ENCODE assay signal across 7 cellular contexts in genomic region chr7:131625349-131625748, GRCh38.
A peak's percentile ranks its signal among the peaks of the same experiment; 100 is the strongest.
DNase-seq lines count a peak whose midpoint lies in the region; ATAC-seq, FAIRE-seq and TF ChIP-seq lines count a peak whose summit lies in the region.
"Not testable (repeated sequence)": the region's sequence is repeated elsewhere in the genome, so short reads cannot be mapped to it uniquely, and the experiment has no call there.

No MANE protein-coding gene starts in this region.

- not testable (repeated sequence) for H3K9ac ChIP-seq in HepG2 (ENCODE audit: insufficient read depth, low read depth, low read length); skeletal muscle satellite cell (ENCODE audit: low read depth, low read length)

- in situ Hi-C loops in HepG2 (cut with HindIII; ENCODE audit: extremely low pct_ligation_motif_present, low pct_unique_long_range_greater_than_20kb), result not testable (repeated sequence)

- not testable (repeated sequence) for H3K4me1 ChIP-seq in breast epithelium; HepG2 (ENCODE audit: insufficient read depth, low read length)
- H3K4me1 ChIP-seq in heart left ventricle, result peaks cover 17 to 100% (median 74%) of the 10 kb centered on the region in 12 donors
- H3K4me1 ChIP-seq in skeletal muscle satellite cell (ENCODE audit: control insufficient read depth, insufficient read depth, low read length), result peaks cover 74% of the 10 kb centered on the region

- POLR2A ChIA-PET in RWPE1 (lab: Yijun Ruan, JAX; ENCODE audit: low non-redundant PET); HepG2 (lab: Yijun Ruan, JAX): not testable (repeated sequence)

- WGBS in heart left ventricle, 4 donors, result 74 to 84% (median 77%) methylated on average over 9 of the region's 9 CpGs
- WGBS in HepG2 (ENCODE audit: low lambda C conversion rate), result 72% methylated on average over 9 of the region's 9 CpGs

- not testable (repeated sequence) for H4K20me1 ChIP-seq in HepG2 (ENCODE audit: insufficient read depth, low read length)

- H3K9me3 ChIP-seq in breast epithelium; heart left ventricle; HepG2 (ENCODE audit: low read length); skeletal muscle satellite cell (replicated peaks; ENCODE audit: low read length): not testable (repeated sequence)

- not testable (repeated sequence) for H3K27me3 ChIP-seq in breast epithelium; heart left ventricle; skeletal muscle satellite cell (ENCODE audit: control insufficient read depth, insufficient read depth, low read length)
- peaks cover 1 to 21% of the 10 kb centered on the region in 2 experiments; a peak in 3 of 5 replicates for H3K27me3 ChIP-seq in HepG2 (ENCODE audit: control insufficient read depth in 1 of 2, insufficient read depth in 2 of 2, low read length in 2 of 2)

- ATAC-seq in heart left ventricle, HepG2: not testable (repeated sequence)

- H3K36me3 Mint-ChIP-seq in HFFc6 (ENCODE audit: low read depth); neural crest cell (ENCODE audit: low read depth): not testable (repeated sequence)

- peak overlapping the region; percentile 36 for H3K4me3 Mint-ChIP-seq in HFFc6
- H3K4me3 Mint-ChIP-seq in neural crest cell, result not testable (repeated sequence)

- H3K4me1 Mint-ChIP-seq in HFFc6 (ENCODE audit: low read depth) (peaks cover 62% of the 10 kb centered on the region), neural crest cell (peaks cover 32% of the 10 kb centered on the region)

- intact Hi-C loops in breast epithelium (cut with DNase I; ENCODE audit: low total_unique reads); heart left ventricle (cut with DNase I); HepG2 (cut with micrococcal nuclease; ENCODE audit: unreplicated experiment): not testable (repeated sequence)

- H3K4me2 ChIP-seq in HepG2 (ENCODE audit: low read depth, low read length), result not testable (repeated sequence)
- H3K4me2 ChIP-seq in skeletal muscle satellite cell (ENCODE audit: low read length), result peak overlapping the region; percentile 3

- H3K79me2 ChIP-seq in HepG2 (ENCODE audit: insufficient read depth, low read length), result not testable (repeated sequence)

- not testable (repeated sequence) for H3K27me3 Mint-ChIP-seq in HFFc6 (ENCODE audit: insufficient read depth)
- H3K27me3 Mint-ChIP-seq in neural crest cell (ENCODE audit: low read depth), result peaks cover 73% of the 10 kb centered on the region

- CTCF ChIA-PET in RWPE1 (lab: Yijun Ruan, JAX), result interaction anchor here (0.7 to 1.4 kb wide), 2 partner anchors 29 to 721 kb away, joined by 5 to 6 read pairs; no protein-coding TSS in a partner anchor
- CTCF ChIA-PET in HepG2 (lab: Yijun Ruan, JAX; ENCODE audit: low intra/inter-chr PET ratio, low total read pairs), result not testable (repeated sequence)

- TF ChIP-seq POLR2A in breast epithelium (IDR thresholded peaks at IDR 0.05); heart left ventricle (IDR thresholded peaks at IDR 0.05); HepG2 (IDR thresholded peaks at IDR 0.05; ENCODE audit: insufficient read depth in 1 of 2, low read depth in 2 of 2, low read length in 2 of 2): not testable (repeated sequence)

- peak overlapping the region; percentile 87 for H3K27ac Mint-ChIP-seq in HFFc6
- peak overlapping the region; percentile 90 for H3K27ac Mint-ChIP-seq in neural crest cell (ENCODE audit: unreplicated experiment)

- not testable (repeated sequence) for H3K9me3 Mint-ChIP-seq in HFFc6, neural crest cell

- not testable (repeated sequence) for BruUV-seq in HepG2 (replicated peaks; lab: Mats Ljungman, UMichigan)

- H3K36me3 ChIP-seq in breast epithelium; heart left ventricle; HepG2 (replicated peaks in 1 of 2; ENCODE audit: control insufficient read depth in 1 of 2, insufficient read depth in 2 of 2, low read length in 2 of 2); skeletal muscle satellite cell (ENCODE audit: insufficient read depth, low read length): not testable (repeated sequence)

- DNase-seq in HFFc6; RWPE1 (ENCODE audit: low spot score); breast epithelium (ENCODE audit: low spot score in 2 of 2); heart left ventricle; HepG2 (ENCODE audit: low spot score); neural crest cell (ENCODE audit: low read depth, low spot score): not testable (repeated sequence)

- FAIRE-seq in HepG2 (lab: Jason Lieb, UNC), result not testable (repeated sequence)

- not testable (repeated sequence) for TF ChIP-seq RAD21 in HepG2 (CRISPR knock-in tag; IDR thresholded peaks at IDR 0.05)

- H3K4me3 ChIP-seq in breast epithelium; heart left ventricle; HepG2 (replicated peaks in 1 of 3; ENCODE audit: insufficient read depth in 1 of 3, low read depth in 2 of 3, low read length in 3 of 3); skeletal muscle satellite cell (ENCODE audit: low read length): not testable (repeated sequence)

- TF ChIP-seq EP300 in HepG2 (IDR thresholded peaks at IDR 0.05; ENCODE audit: low read depth in 2 of 2, low read length in 2 of 2); HepG2 (CRISPR knock-in tag; IDR thresholded peaks at IDR 0.05; ENCODE audit: borderline replicate concordance): not testable (repeated sequence)

- H3K27ac ChIP-seq in RWPE1, result peak overlapping the region; percentile 9; the same call in 1 of the 2 replicates
- H3K27ac ChIP-seq in breast epithelium, result peak overlapping the region; percentile 33 to 48
- peak overlapping the region in 11 of 12 donors; percentile 21 to 83 (median 72) for H3K27ac ChIP-seq in heart left ventricle
- not testable (repeated sequence) for H3K27ac ChIP-seq in HepG2 (ENCODE audit: extremely low read length, insufficient read depth, low read length)

- TF ChIP-seq CTCF in HFFc6 (IDR thresholded peaks at IDR 0.05); RWPE1 (conservative IDR thresholded peaks at IDR 0.05; ENCODE audit: low read depth); breast epithelium (IDR thresholded peaks at IDR 0.05); heart left ventricle (IDR thresholded peaks at IDR 0.05); HepG2 (CRISPR knock-in tag; IDR thresholded peaks at IDR 0.05); neural crest cell (conservative IDR thresholded peaks at IDR 0.05): not testable (repeated sequence)

- H2AFZ ChIP-seq in HepG2 (ENCODE audit: low read length), result not testable (repeated sequence)

TF ChIP-seq in HepG2, 621 proteins besides CTCF, POLR2A, EP300 and RAD21:
- TF ChIP-seq MAFK (conservative IDR thresholded peaks at IDR 0.05 in 1 of 2, IDR thresholded peaks at IDR 0.05 in 1 of 2; ENCODE audit: low read length in 2 of 2) (peak; percentile 33 to 65; a peak in 3 of 4 replicates), MAFF (IDR thresholded peaks at IDR 0.05; ENCODE audit: low read depth, low read length) (peak; percentile 39; the same call in 1 of the 2 replicates)
